ENCODE assay signal across 19 cellular contexts in genomic region chr11:96180341-96180740, GRCh38.
A peak's percentile ranks its signal among the peaks of the same experiment; 100 is the strongest.
DNase-seq lines count a peak whose midpoint lies in the region; ATAC-seq, FAIRE-seq and TF ChIP-seq lines count a peak whose summit lies in the region.
"Had no signal": no experiment of that assay in that cellular context is flagged by ENCODE, and none has a peak within 500 bp of the region (broad histone marks: within the 10 kb centered on the region; RNA-seq: fewer than 3 reads in every experiment).

No MANE protein-coding gene starts in this region.

- no peak overlapping the region for H3K27ac Mint-ChIP-seq in chondrocyte (ENCODE audit: unreplicated experiment)
- H3K27ac Mint-ChIP-seq: activated CD4-positive, alpha-beta memory T cell treated with anti-CD3 and anti-CD28 coated beads for 36 hours had no signal

- no peaks in the 10 kb centered on the region for H4K20me1 ChIP-seq in MM.1S (ENCODE audit: insufficient read depth, low read length)
- H4K20me1 ChIP-seq: BLaER1 had no signal

- no peak overlapping the region for H4K5ac ChIP-seq in mesendoderm (ENCODE audit: low read length)

- H3K36me3 ChIP-seq in HUES48 (ENCODE audit: control insufficient read depth, insufficient read depth, low read length), result no peaks in the 10 kb centered on the region
- H3K36me3 ChIP-seq in mesendoderm (ENCODE audit: control insufficient read depth, insufficient read depth, low read length), result no peaks in the 10 kb centered on the region
- H3K36me3 ChIP-seq in tibial artery, result peaks cover 0 to 10% (median 0%) of the 10 kb centered on the region in 3 donors
- H3K36me3 ChIP-seq in MM.1S (replicated peaks; ENCODE audit: insufficient read depth, low read length), result no peaks in the 10 kb centered on the region
- H3K36me3 ChIP-seq: BLaER1, heart left ventricle, ovary had no signal

- H3K36me3 Mint-ChIP-seq in chondrocyte (ENCODE audit: low read depth), result peaks cover 2% of the 10 kb centered on the region

- peaks cover 7% of the 10 kb centered on the region for H3F3A ChIP-seq in MM.1S (ENCODE audit: insufficient read depth, low read length)

- H2BK120ac ChIP-seq in mesendoderm (ENCODE audit: low read depth, low read length), result no peak overlapping the region

- intact Hi-C loops in tibial artery (cut with DNase I; ENCODE audit: low total_unique reads), result no loop called here

- H2BK5ac ChIP-seq in mesendoderm (ENCODE audit: low read length), result no peak overlapping the region

- FAIRE-seq in GM12891 (lab: Jason Lieb, UNC), result peak; percentile 31
- FAIRE-seq: small intestine, urothelium cell line had no signal

- no peak overlapping the region for H3K4me2 ChIP-seq in mesendoderm (ENCODE audit: low read length)
- H3K4me2 ChIP-seq in MM.1S (ENCODE audit: low read depth, low read length), result no peak overlapping the region
- H3K4me2 ChIP-seq: BLaER1 had no signal

- H2AK5ac ChIP-seq in mesendoderm (ENCODE audit: low read length), result no peak overlapping the region

- no peaks in the 10 kb centered on the region for H3K27me3 Mint-ChIP-seq in chondrocyte (ENCODE audit: low read depth)
- H3K27me3 Mint-ChIP-seq: activated CD4-positive, alpha-beta memory T cell treated with anti-CD3 and anti-CD28 coated beads for 36 hours had no signal

- H3K9me3 ChIP-seq in HUES48 (ENCODE audit: control insufficient read depth, insufficient read depth, low read length) (no peaks in the 10 kb centered on the region), tibial artery (no peaks in the 10 kb centered on the region), MM.1S (replicated peaks; ENCODE audit: insufficient read depth, low read length) (no peaks in the 10 kb centered on the region)
- H3K9me3 ChIP-seq: BLaER1, body of pancreas, heart left ventricle, ovary had no signal

- H3K79me1 ChIP-seq in mesendoderm (ENCODE audit: low read length), result no peaks in the 10 kb centered on the region

- no peaks in the 10 kb centered on the region for H3K9me3 Mint-ChIP-seq in chondrocyte (ENCODE audit: low read depth)
- H3K9me3 Mint-ChIP-seq: activated CD4-positive, alpha-beta memory T cell treated with anti-CD3 and anti-CD28 coated beads for 36 hours had no signal

- no peak overlapping the region for H4K8ac ChIP-seq in mesendoderm (ENCODE audit: low read depth, low read length)

- H3K4me3 ChIP-seq in HUES48 (ENCODE audit: low read depth, low read length) (no peak overlapping the region), mesendoderm (ENCODE audit: low read length) (no peak overlapping the region), tibial artery (no peak overlapping the region), MM.1S (ENCODE audit: low read length) (no peak overlapping the region)
- H3K4me3 ChIP-seq: BLaER1, body of pancreas, heart left ventricle, ovary, SK-N-MC had no signal

- H3K18ac ChIP-seq in mesendoderm (ENCODE audit: low read length), result no peak overlapping the region

- peaks cover 32% of the 10 kb centered on the region for H3K4me1 ChIP-seq in HUES48 (ENCODE audit: control insufficient read depth, insufficient read depth, low read length)
- peaks cover 4% of the 10 kb centered on the region for H3K4me1 ChIP-seq in mesendoderm (ENCODE audit: control insufficient read depth, low read depth, low read length)
- no peaks in the 10 kb centered on the region for H3K4me1 ChIP-seq in tibial artery
- H3K4me1 ChIP-seq in MM.1S (ENCODE audit: low read length), result peaks cover 6% of the 10 kb centered on the region
- H3K4me1 ChIP-seq: body of pancreas had no signal

- no peak overlapping the region for H3K4me3 Mint-ChIP-seq in chondrocyte (ENCODE audit: unreplicated experiment)
- H3K4me3 Mint-ChIP-seq: activated CD4-positive, alpha-beta memory T cell treated with anti-CD3 and anti-CD28 coated beads for 36 hours had no signal

- no peak for TF ChIP-seq POLR2A in GM12891 (IDR thresholded peaks at IDR 0.05; ENCODE audit: low read depth, low read length)

- no peak overlapping the region for H2AFZ ChIP-seq in MM.1S (ENCODE audit: low read length)

- ATAC-seq in GM19351 (IDR thresholded peaks at IDR 0.05; ENCODE audit: unreplicated experiment), result peak; percentile 35
- ATAC-seq: body of pancreas, heart left ventricle had no signal

- no peak overlapping the region for H3K56ac ChIP-seq in mesendoderm (ENCODE audit: low read length)

- H3K27ac ChIP-seq in HUES48 (ENCODE audit: low read depth, low read length) (peak overlapping the region; percentile 66), mesendoderm (ENCODE audit: low read depth, low read length) (no peak overlapping the region), tibial artery (no peak overlapping the region), MM.1S (ENCODE audit: low read length) (no peak overlapping the region)
- H3K27ac ChIP-seq: BLaER1, body of pancreas, heart left ventricle, ovary, SK-N-MC had no signal

- H3K27me3 ChIP-seq in HUES48 (ENCODE audit: control insufficient read depth, insufficient read depth, low read length) (no peaks in the 10 kb centered on the region), mesendoderm (ENCODE audit: insufficient read depth, low read length, poor library complexity) (no peaks in the 10 kb centered on the region), tibial artery (no peaks in the 10 kb centered on the region), MM.1S (replicated peaks; ENCODE audit: insufficient read depth, low read length) (no peaks in the 10 kb centered on the region)
- H3K27me3 ChIP-seq: BLaER1, body of pancreas, heart left ventricle, ovary had no signal

- TF ChIP-seq CTCF in tibial artery (IDR thresholded peaks at IDR 0.05), result no peak
- no peak for TF ChIP-seq CTCF in MM.1S (IDR thresholded peaks at IDR 0.05; ENCODE audit: low read length)
- TF ChIP-seq CTCF in chondrocyte (IDR thresholded peaks at IDR 0.05), result no peak

- H3K4me1 Mint-ChIP-seq in chondrocyte (ENCODE audit: low read depth), result peaks cover 7% of the 10 kb centered on the region

- no peak overlapping the region for H3K4ac ChIP-seq in mesendoderm (ENCODE audit: low read depth, low read length)

- no peak overlapping the region for H2BK15ac ChIP-seq in mesendoderm (replicated peaks; ENCODE audit: low read depth)

- H3K9ac ChIP-seq in HUES48 (ENCODE audit: low read depth, low read length) (peak overlapping the region; percentile 55), mesendoderm (ENCODE audit: low read length) (no peak overlapping the region), MM.1S (ENCODE audit: low read length) (no peak overlapping the region)
- H3K9ac ChIP-seq: BLaER1 had no signal

- H3K79me2 ChIP-seq in mesendoderm (ENCODE audit: control insufficient read depth, insufficient read depth, low read length), result no peaks in the 10 kb centered on the region
- H3K79me2 ChIP-seq in MM.1S (ENCODE audit: low read length), result 0 out of 2 replicates have a peak, but pooled peaks cover 16% of the 10 kb centered on the region

- no peak for DNase-seq in GM12891 (ENCODE audit: insufficient read length, low spot score)
- peak; percentile 25 for DNase-seq in mesendoderm
- no peak for DNase-seq in tibial artery
- no peak for DNase-seq in MM.1S
- no peak for DNase-seq in chondrocyte (ENCODE audit: low spot score)
- DNase-seq: activated CD4-positive, alpha-beta memory T cell treated with anti-CD3 and anti-CD28 coated beads for 36 hours; body of pancreas; heart left ventricle; KG1; kidney glomerular epithelial cell; OCI-M1; ovary; small intestine; stimulated activated naive CD4-positive, alpha-beta T cell had no signal

- no peaks in the 10 kb centered on the region for H3K9me2 ChIP-seq in MM.1S (replicated peaks; ENCODE audit: insufficient read depth, low read length)

- H3K23ac ChIP-seq in mesendoderm (ENCODE audit: low read length), result no peak overlapping the region

TF ChIP-seq in GM12891, 5 proteins besides CTCF, POLR2A, EP300 and RAD21:
- no peak for TF ChIP-seq SPI1 (IDR thresholded peaks at IDR 0.05; ENCODE audit: low read depth, low read length)
